ENCODE assay signal across 16 cellular contexts in the genomic region with DNA sequence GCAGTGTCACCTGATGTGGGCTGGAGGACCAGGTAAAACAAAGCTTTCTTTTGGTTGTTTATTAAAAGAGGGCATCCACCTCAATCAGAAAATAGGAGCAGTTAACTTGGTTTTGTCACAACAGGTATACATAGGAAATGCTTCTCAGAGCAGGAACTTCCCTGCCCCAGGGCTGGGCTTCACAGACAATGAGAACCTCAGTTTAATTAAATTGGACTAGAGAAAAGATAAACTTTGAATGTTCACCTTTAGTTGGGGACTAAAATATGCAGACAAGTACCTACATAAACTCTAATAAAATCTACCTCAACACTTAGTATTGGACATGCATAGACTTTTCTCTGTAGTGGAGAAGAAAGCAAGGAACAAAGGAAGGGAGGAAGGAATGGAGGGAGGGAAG.
A peak's percentile ranks its signal among the peaks of the same experiment; 100 is the strongest.
DNase-seq lines count a peak whose midpoint lies in the region; TF ChIP-seq lines count a peak whose summit lies in the region.
"Had no signal": no experiment of that assay in that cellular context is flagged by ENCODE, and none has a peak within 500 bp of the region (broad histone marks: within the 10 kb centered on the region; RNA-seq: fewer than 3 reads in every experiment).

No MANE protein-coding gene starts in this region.

- no peaks in the 10 kb centered on the region for H3K9me3 Mint-ChIP-seq in mesothelial cell of epicardium
- H3K9me3 Mint-ChIP-seq: CD14-positive monocyte; CD8-positive, alpha-beta T cell; HFFc6 had no signal

- no peaks in the 10 kb centered on the region for H3K36me3 ChIP-seq in mesenchymal stem cell (ENCODE audit: control insufficient read depth in 1 of 2, insufficient read depth in 2 of 2, low read depth in 1 of 2, low read length in 2 of 2)

- no peak overlapping the region for H3K4me3 Mint-ChIP-seq in mesothelial cell of epicardium
- H3K4me3 Mint-ChIP-seq: CD14-positive monocyte; CD8-positive, alpha-beta T cell; HFFc6 had no signal

- no peak overlapping the region for H2BK5ac ChIP-seq in mesenchymal stem cell (ENCODE audit: low read depth, low read length, poor library complexity, severe bottlenecking)

- H3K4me2 ChIP-seq in mesenchymal stem cell (ENCODE audit: low read length, poor library complexity, severe bottlenecking) = no peak overlapping the region

- H3K14ac ChIP-seq in mesenchymal stem cell (ENCODE audit: low read length in 2 of 2) = no peak overlapping the region

- H4K8ac ChIP-seq in mesenchymal stem cell (ENCODE audit: low read length) = no peak overlapping the region

- no peak overlapping the region for H3K23ac ChIP-seq in mesenchymal stem cell (ENCODE audit: low read length in 2 of 2)

- peaks cover 1% of the 10 kb centered on the region for H3K4me1 ChIP-seq in mesenchymal stem cell (ENCODE audit: control insufficient read depth, insufficient read depth, low read depth, low read length)

- H2BK12ac ChIP-seq in mesenchymal stem cell (ENCODE audit: low read length in 2 of 2) = no peak overlapping the region

- no peak overlapping the region for H3K9ac ChIP-seq in mesenchymal stem cell (ENCODE audit: low read length)

- H3K27me3 Mint-ChIP-seq in mesothelial cell of epicardium (ENCODE audit: low read depth) = no peaks in the 10 kb centered on the region

- H3K79me1 ChIP-seq in mesenchymal stem cell (replicated peaks; ENCODE audit: low read length, poor library complexity, severe bottlenecking) = no peaks in the 10 kb centered on the region

- peak overlapping the region; percentile 56 for H2BK15ac ChIP-seq in mesenchymal stem cell (ENCODE audit: low read depth, poor library complexity, severe bottlenecking)

- H2BK120ac ChIP-seq in mesenchymal stem cell (ENCODE audit: low read depth, low read length) = no peak overlapping the region

- TF ChIP-seq CTCF in epithelial cell of esophagus (IDR thresholded peaks at IDR 0.05; ENCODE audit: insufficient read depth, low read depth, low read length, missing control alignments) (no peak), mesothelial cell of epicardium (IDR thresholded peaks at IDR 0.05; ENCODE audit: unreplicated experiment) (no peak), coronary artery (IDR thresholded peaks at IDR 0.05) (no peak)

- H3K18ac ChIP-seq in mesenchymal stem cell (ENCODE audit: low read depth in 1 of 2, low read length in 2 of 2) = no peak overlapping the region

- no peaks in the 10 kb centered on the region for H3K36me3 Mint-ChIP-seq in mesothelial cell of epicardium
- H3K36me3 Mint-ChIP-seq: CD14-positive monocyte; CD8-positive, alpha-beta T cell had no signal

- no peaks in the 10 kb centered on the region for H3K27me3 ChIP-seq in mesenchymal stem cell (ENCODE audit: control insufficient read depth in 1 of 2, insufficient read depth in 1 of 2, low read length in 2 of 2)

- H3K4me3 ChIP-seq in epithelial cell of esophagus (ENCODE audit: low read length) (no peak overlapping the region), mesenchymal stem cell (ENCODE audit: insufficient read depth in 1 of 2, low read depth in 1 of 2, low read length in 2 of 2) (no peak overlapping the region), coronary artery (no peak overlapping the region)

- no peak overlapping the region for H3K27ac Mint-ChIP-seq in mesothelial cell of epicardium
- H3K27ac Mint-ChIP-seq: CD14-positive monocyte; CD8-positive, alpha-beta T cell; HFFc6 had no signal

- H4K91ac ChIP-seq in mesenchymal stem cell (ENCODE audit: low read length) = no peak overlapping the region

- no peak overlapping the region for H3K27ac ChIP-seq in mesenchymal stem cell (ENCODE audit: low read length, poor library complexity, severe bottlenecking)
- no peak overlapping the region for H3K27ac ChIP-seq in coronary artery
- H3K27ac ChIP-seq: 22Rv1 had no signal

- peaks cover 37% of the 10 kb centered on the region for H3K4me1 Mint-ChIP-seq in mesothelial cell of epicardium

- DNase-seq in NCI-H2171 treated with DMSO at 0.1 percent for 48 hours (lab: John Stamatoyannopoulos, UW) (peak; percentile 1), NCI-H2171 (lab: John Stamatoyannopoulos, UW) (no peak), epithelial cell of esophagus (ENCODE audit: low read depth) (peak; percentile 46), mesenchymal stem cell (no peak), mesothelial cell of epicardium (ENCODE audit: low spot score in 2 of 2, unreplicated experiment in 2 of 2) (no peak), coronary artery (ENCODE audit: low spot score) (no peak), hypothalamus (lab: John Stamatoyannopoulos, UW) (no peak)
- DNase-seq: CD8-positive, alpha-beta T cell; COR-L47; DMS153; DND-41; GDM1; HCEC 1CT; HFFc6 had no signal

- no peaks in the 10 kb centered on the region for H3K9me3 ChIP-seq in mesenchymal stem cell (ENCODE audit: control insufficient read depth, low read length)

- H2AFZ ChIP-seq in mesenchymal stem cell (ENCODE audit: low read depth, low read length) = no peak overlapping the region

- H2AK5ac ChIP-seq in mesenchymal stem cell (ENCODE audit: low read length, severe bottlenecking) = no peak overlapping the region

- no peak overlapping the region for H3K4ac ChIP-seq in mesenchymal stem cell (ENCODE audit: low read depth in 1 of 2, low read length in 2 of 2)

Comparison
In these comparisons a context has a peak if more than half of its experiments do, and no peak if none do; other contexts are left out.
1. DNase-seq: peak in NCI-H2171 treated with DMSO at 0.1 percent for 48 hours (single experiment) and epithelial cell of esophagus (single experiment); none in NCI-H2171 (single experiment), mesenchymal stem cell (single experiment), mesothelial cell of epicardium (0 of 2), coronary artery (single experiment) and hypothalamus (0 of 51).